Comparison of ENCODE assay signal across 8 cellular contexts in genomic region chr17:79988163-79988971, GRCh38. TPM values are rescaled to one million over a fixed set of nuclear protein-coding genes. Genes with fewer than 3 reads are reported as not detected.
A peak's percentile ranks its signal among the peaks of the same experiment; 100 is the strongest.
DNase-seq lines count a peak whose midpoint lies in the region; ATAC-seq, FAIRE-seq and TF ChIP-seq lines count a peak whose summit lies in the region.

No MANE protein-coding gene starts in this region.

- H3K4me3 Mint-ChIP-seq in nephron, result peak overlapping the region in 1 of 3 experiments; percentile 37

- no peaks in the 10 kb centered on the region for H3K9me1 ChIP-seq in K562 (ENCODE audit: control insufficient read depth, insufficient read depth, low read length)

- TF ChIP-seq POLR2A in K562 (conservative IDR thresholded peaks at IDR 0.05), result no peak

- POLR2A ChIA-PET in K562 (lab: Yijun Ruan, JAX), result no interaction called here

- CTCF ChIA-PET in K562 (lab: Yijun Ruan, JAX; ENCODE audit: low intra/inter-chr PET ratio), result no interaction called here

- peaks cover 67% of the 10 kb centered on the region for H3K4me1 Mint-ChIP-seq in nephron

- H3K9me3 Mint-ChIP-seq in nephron, result no peaks in the 10 kb centered on the region

- FAIRE-seq in K562 (lab: Jason Lieb, UNC), result no peak

- H3K27me3 ChIP-seq in BLaER1 treated with 17β-estradiol and CSF1 and Interleukin-3, amounts not matched to agents 10 nM and 100 nM, result peaks cover 0 to 36% (median 17%) of the 10 kb centered on the region in 11 experiments; a peak in 14 of 22 replicates
- H3K27me3 ChIP-seq in MG63 (no peaks in the 10 kb centered on the region), K562 (ENCODE audit: control insufficient read depth in 2 of 2, insufficient read depth in 2 of 2, low read length in 2 of 2) (peaks cover 57 to 76% of the 10 kb centered on the region in 2 experiments)

- in situ Hi-C loops in K562 (cut with MboI), result no loop called here

- H2AFZ ChIP-seq in K562 (ENCODE audit: low read depth, low read length), result no peak overlapping the region

- no TSS peak for BruUV-seq in K562 (replicated peaks; lab: Mats Ljungman, UMichigan)

- H4K20me1 ChIP-seq in BLaER1 treated with 17β-estradiol and CSF1 and Interleukin-3, amounts not matched to agents 10 nM and 100 nM, result peaks cover 5 to 52% (median 19%) of the 10 kb centered on the region in 11 experiments; a peak in 14 of 22 replicates
- peaks cover 7% of the 10 kb centered on the region for H4K20me1 ChIP-seq in K562 (replicated peaks; ENCODE audit: control insufficient read depth, insufficient read depth, low read length)

- no peaks in the 10 kb centered on the region for H3K36me3 ChIP-seq in BLaER1 treated with 17β-estradiol and CSF1 and Interleukin-3, amounts not matched to agents 10 nM and 100 nM
- H3K36me3 ChIP-seq in MG63, result no peaks in the 10 kb centered on the region
- H3K36me3 ChIP-seq in K562 (ENCODE audit: control insufficient read depth, insufficient read depth, low read length), result no peaks in the 10 kb centered on the region

- intact Hi-C loops in K562 (cut with micrococcal nuclease), result no loop called here

- 5% methylated on average over 28 of the region's 28 CpGs for WGBS in K562 (ENCODE audit: insufficient coverage, low coverage, missing lambda C conversion rate)

- H3K27ac ChIP-seq in BLaER1 treated with 17β-estradiol and CSF1 and Interleukin-3, amounts not matched to agents 10 nM and 100 nM, result peak overlapping the region in 7 of 11 experiments; percentile 5 to 57 (median 26); a peak in 8 of 22 replicates
- H3K27ac ChIP-seq in K562 (ENCODE audit: extremely low read depth, low read depth, low read length), result no peak overlapping the region

- no peaks in the 10 kb centered on the region for H3K27me3 Mint-ChIP-seq in nephron (ENCODE audit: low read depth)

- peak overlapping the region; percentile 64 to 88 (median 79) for H3K27ac Mint-ChIP-seq in nephron

- no peaks in the 10 kb centered on the region for H3K36me3 Mint-ChIP-seq in nephron (ENCODE audit: low read depth)

- H3K4me3 ChIP-seq in BLaER1 treated with 17β-estradiol and CSF1 and Interleukin-3, amounts not matched to agents 10 nM and 100 nM, result peak overlapping the region in 2 of 10 experiments; percentile 6 to 7; a peak in 1 of 20 replicates
- H3K4me3 ChIP-seq in MG63 (peak overlapping the region; percentile 4; the same call in 1 of the 2 replicates), K562 (no peak overlapping the region)

- ATAC-seq in K562 (no peak), HG02610 (IDR thresholded peaks at IDR 0.05; ENCODE audit: unreplicated experiment) (no peak), HG02798 (IDR thresholded peaks at IDR 0.05; ENCODE audit: poor library complexity, unreplicated experiment) (no peak)

- TF ChIP-seq CTCF in K562 (IDR thresholded peaks at IDR 0.05 in 2 of 3, conservative IDR thresholded peaks at IDR 0.05 in 1 of 3; ENCODE audit: insufficient read depth in 2 of 3, low read depth in 1 of 3, low read length in 3 of 3) (no peak), nephron (IDR thresholded peaks at IDR 0.05; ENCODE audit: unreplicated experiment in 3 of 3) (no peak)

- peak overlapping the region in 10 of 11 experiments; percentile 6 to 59 (median 38); a peak in 12 of 22 replicates for H3K9ac ChIP-seq in BLaER1 treated with 17β-estradiol and CSF1 and Interleukin-3, amounts not matched to agents 10 nM and 100 nM
- peak overlapping the region in 1 of 2 experiments; percentile 23; a peak in 1 of 4 replicates for H3K9ac ChIP-seq in K562 (ENCODE audit: insufficient read depth in 1 of 2, low read depth in 2 of 2, low read length in 2 of 2)

- no peak for TF ChIP-seq EP300 in K562 (IDR thresholded peaks at IDR 0.05; ENCODE audit: low read length)

- H3K4me1 ChIP-seq in BLaER1 treated with 17β-estradiol and CSF1 and Interleukin-3, amounts not matched to agents 10 nM and 100 nM, result peaks cover 40 to 96% (median 89%) of the 10 kb centered on the region in 10 experiments
- peaks cover 11 to 32% of the 10 kb centered on the region in 2 experiments for H3K4me1 ChIP-seq in K562 (replicated peaks in 1 of 2; ENCODE audit: control insufficient read depth in 2 of 2, insufficient read depth in 2 of 2, low read length in 2 of 2)

- H3K79me2 ChIP-seq in K562 (ENCODE audit: control insufficient read depth, insufficient read depth, low read length), result no peaks in the 10 kb centered on the region

- no peak for TF ChIP-seq RAD21 in K562 (CRISPR knock-in tag; conservative IDR thresholded peaks at IDR 0.05 in 1 of 2, IDR thresholded peaks at IDR 0.05 in 1 of 2)

- H3K9me3 ChIP-seq in BLaER1 treated with 17β-estradiol and CSF1 and Interleukin-3, amounts not matched to agents 10 nM and 100 nM (replicated peaks in 1 of 11), result no peaks in the 10 kb centered on the region
- no peaks in the 10 kb centered on the region for H3K9me3 ChIP-seq in MG63
- no peaks in the 10 kb centered on the region for H3K9me3 ChIP-seq in K562 (replicated peaks; ENCODE audit: control insufficient read depth, insufficient read depth, low read depth, low read length)

- H3K4me2 ChIP-seq in BLaER1 treated with 17β-estradiol and CSF1 and Interleukin-3, amounts not matched to agents 10 nM and 100 nM, result peak overlapping the region; percentile 64 to 91 (median 83)
- H3K4me2 ChIP-seq in K562 (ENCODE audit: insufficient read depth, low read length), result no peak overlapping the region

- DNase-seq in MG63 (peak; percentile 92), K562 (ENCODE audit: extremely low read depth in 1 of 4, low spot score in 3 of 4) (no peak), globus pallidus (ENCODE audit: low spot score) (no peak)
- DNase-seq in stimulated activated CD4-positive, alpha-beta T cell treated with anti-CD3 and anti-CD28 coated beads, Interleukin-4, amount 100 ng/mL, for 4 hours, result no peak

TF ChIP-seq in K562, 482 proteins besides CTCF, POLR2A, EP300 and RAD21:
- TF ChIP-seq, protein P1, sequence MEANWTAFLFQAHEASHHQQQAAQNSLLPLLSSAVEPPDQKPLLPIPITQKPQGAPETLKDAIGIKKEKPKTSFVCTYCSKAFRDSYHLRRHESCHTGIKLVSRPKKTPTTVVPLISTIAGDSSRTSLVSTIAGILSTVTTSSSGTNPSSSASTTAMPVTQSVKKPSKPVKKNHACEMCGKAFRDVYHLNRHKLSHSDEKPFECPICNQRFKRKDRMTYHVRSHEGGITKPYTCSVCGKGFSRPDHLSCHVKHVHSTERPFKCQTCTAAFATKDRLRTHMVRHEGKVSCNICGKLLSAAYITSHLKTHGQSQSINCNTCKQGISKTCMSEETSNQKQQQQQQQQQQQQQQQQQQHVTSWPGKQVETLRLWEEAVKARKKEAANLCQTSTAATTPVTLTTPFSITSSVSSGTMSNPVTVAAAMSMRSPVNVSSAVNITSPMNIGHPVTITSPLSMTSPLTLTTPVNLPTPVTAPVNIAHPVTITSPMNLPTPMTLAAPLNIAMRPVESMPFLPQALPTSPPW (CRISPR knock-in tag; IDR thresholded peaks at IDR 0.05), result no peak
- TF ChIP-seq NFIC (IDR thresholded peaks at IDR 0.05), result 0 out of 2 replicates have a peak, but pooled peaks have one; percentile 17
TF ChIP-seq in K562: peak in this region for 1.

RNA-seq across cellular contexts. Expression of gene TBC1D16, which starts 47.3 kb away (rescaled TPM):
- total RNA-seq in MG63 (2014; rRNA removed; shearing (Covaris generic); ENCODE audit: low replicate concordance), result 15.0 and 23.6 TPM in 2 replicates
- total RNA-seq in K562 (2011; cell fraction: chromatin; rRNA removed; ENCODE audit: low replicate concordance), result 0.05 and 0.69 TPM in 2 replicates
- 0.13 and 0.33 TPM in 2 replicates for total RNA-seq in K562 (2011; cell fraction: nucleolus; rRNA removed)
- 0.07 and 0.69 TPM in 2 replicates for total RNA-seq in K562 (2011; cell fraction: nucleoplasm; rRNA removed)
- total RNA-seq in K562 (2014; rRNA removed), result 0.45 TPM in 1 of 2 replicates, not detected in the other
- total RNA-seq in K562 (2014; rRNA removed; fragmentation: Illumina TruSeq; extraction: Trizol), result 0.04 TPM in 1 of 2 replicates, not detected in the other
- total RNA-seq in K562 (2015; rRNA removed; fragmentation: Illumina TruSeq; extraction: Trizol), result 0.04 TPM in 2 replicates
- 0.20 TPM in 2 replicates for total RNA-seq in K562 (2021)
- 0.08 and 0.10 TPM in 2 replicates for polyA plus RNA-seq in K562 (2011; rRNA removed)
- polyA plus RNA-seq in K562 (2011; cell fraction: cytosol; rRNA removed), result 0.01 and 0.07 TPM in 2 replicates
- polyA plus RNA-seq in K562 (2011; cell fraction: nucleus; rRNA removed), result 0.03 and 0.06 TPM in 2 replicates
- 0.10 and 0.24 TPM in 2 replicates for polyA plus RNA-seq in K562 (2012)
- 0.01 and 0.11 TPM in 2 replicates for polyA plus RNA-seq in K562 (2014; fragmentation: Illumina TruSeq; extraction: Trizol)
- polyA plus RNA-seq in K562 (2014; fragmentation: Nextera tagmentation; extraction: Ambion mirVana), result under 1 TPM; 0.01 TPM
- polyA plus RNA-seq in K562 (2014; rRNA removed), result 0.01 and 0.03 TPM in 2 replicates
- polyA minus RNA-seq in K562 (2011; rRNA and poly(A)+ RNA removed), result 0.07 and 0.12 TPM in 2 replicates
- not detected in 2 replicates for polyA minus RNA-seq in K562 (2011; cell fraction: cytosol; rRNA and poly(A)+ RNA removed)
- 0.11 and 0.13 TPM in 2 replicates for polyA minus RNA-seq in K562 (2011; cell fraction: nucleus; rRNA and poly(A)+ RNA removed)

RNA-seq across cellular contexts. Expression of gene CCDC40, which starts 48.1 kb away (rescaled TPM):
- total RNA-seq in MG63 (2014; rRNA removed; shearing (Covaris generic); ENCODE audit: low replicate concordance), result 5.4 and 9.7 TPM in 2 replicates
- total RNA-seq in K562 (2011; cell fraction: chromatin; rRNA removed; ENCODE audit: low replicate concordance), result 0.30 TPM in 1 of 2 replicates, not detected in the other
- not detected in 2 replicates for total RNA-seq in K562 (2011; cell fraction: nucleolus; rRNA removed)
- not detected in 2 replicates for total RNA-seq in K562 (2011; cell fraction: nucleoplasm; rRNA removed)
- not detected in 2 replicates for total RNA-seq in K562 (2014; rRNA removed)
- total RNA-seq in K562 (2014; rRNA removed; fragmentation: Illumina TruSeq; extraction: Trizol), result not detected in 2 replicates
- not detected in 2 replicates for total RNA-seq in K562 (2015; rRNA removed; fragmentation: Illumina TruSeq; extraction: Trizol)
- total RNA-seq in K562 (2021), result 0.33 TPM in 1 of 2 replicates, not detected in the other
- 0.07 TPM in 1 of 2 replicates, not detected in the other for polyA plus RNA-seq in K562 (2011; rRNA removed)
- polyA plus RNA-seq in K562 (2011; cell fraction: cytosol; rRNA removed), result not detected in 2 replicates
- polyA plus RNA-seq in K562 (2011; cell fraction: nucleus; rRNA removed), result not detected in 2 replicates
- 0.05 TPM in 1 of 2 replicates, not detected in the other for polyA plus RNA-seq in K562 (2012)
- polyA plus RNA-seq in K562 (2014; fragmentation: Illumina TruSeq; extraction: Trizol), result not detected in 2 replicates
- not detected for polyA plus RNA-seq in K562 (2014; fragmentation: Nextera tagmentation; extraction: Ambion mirVana)
- polyA plus RNA-seq in K562 (2014; rRNA removed), result not detected in 2 replicates
- not detected in 2 replicates for polyA minus RNA-seq in K562 (2011; rRNA and poly(A)+ RNA removed)
- not detected in 2 replicates for polyA minus RNA-seq in K562 (2011; cell fraction: cytosol; rRNA and poly(A)+ RNA removed)
- polyA minus RNA-seq in K562 (2011; cell fraction: nucleus; rRNA and poly(A)+ RNA removed), result not detected in 2 replicates
